ENCODE assay signal across 8 cellular contexts in the genomic region with DNA sequence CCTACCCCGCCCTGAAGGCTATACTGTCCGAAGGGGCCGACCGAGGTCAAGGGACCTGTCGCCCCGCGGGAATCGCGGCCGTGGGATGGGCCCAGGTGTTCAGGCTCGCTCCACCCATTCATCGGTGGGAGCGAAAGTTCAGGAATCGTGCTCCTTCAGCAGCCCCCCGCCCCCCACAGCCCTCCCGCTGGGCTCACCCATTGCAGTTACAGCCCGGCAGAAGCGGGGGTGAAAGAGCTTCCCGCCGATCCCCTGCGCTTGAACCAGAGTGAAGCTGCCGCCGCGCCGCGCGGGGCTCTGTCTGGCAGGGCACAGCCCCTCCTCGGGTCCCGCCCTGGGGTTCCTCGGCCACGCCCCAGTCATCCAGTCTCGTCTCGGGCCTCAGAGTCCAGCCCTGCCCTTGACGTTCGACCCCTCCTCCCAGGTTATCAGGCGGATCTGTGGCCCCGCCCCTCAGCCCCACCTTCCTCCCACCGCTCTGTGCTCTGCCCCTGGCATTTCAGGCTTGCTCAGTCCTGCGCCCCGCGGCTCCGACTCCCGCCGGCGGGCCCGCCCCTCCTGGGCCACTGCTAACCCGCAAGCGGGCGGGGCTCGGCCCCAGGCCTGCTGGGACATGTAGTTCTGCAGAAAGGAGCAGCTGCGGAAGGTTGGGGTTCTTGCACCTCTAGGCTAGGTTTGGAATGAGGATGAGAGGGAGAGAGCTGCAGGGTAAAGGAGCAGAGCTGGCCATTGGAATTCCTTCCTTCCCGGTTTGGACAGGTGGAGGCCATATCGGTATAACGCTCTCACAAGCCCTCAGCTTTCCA. TPM values are rescaled to one million over a fixed set of nuclear protein-coding genes. Genes with fewer than 3 reads are reported as not detected.
A peak's percentile ranks its signal among the peaks of the same experiment; 100 is the strongest.
DNase-seq lines count a peak whose midpoint lies in the region; ATAC-seq, FAIRE-seq and TF ChIP-seq lines count a peak whose summit lies in the region.

A gene (minus strand): TSS at position 303 of the 806 bp plus-strand sequence. CDS start 3,955 bp downstream, outside the sequence.

- H3K36me3 ChIP-seq in astrocyte (ENCODE audit: insufficient read depth, low read length) (no peaks in the 10 kb centered on the region), hepatocyte (replicated peaks; ENCODE audit: insufficient read depth, low read depth) (no peaks in the 10 kb centered on the region)

- H3K4me1 ChIP-seq in astrocyte (ENCODE audit: insufficient read depth, low read length) (peaks cover 12% of the 10 kb centered on the region), hepatocyte (ENCODE audit: insufficient read depth) (peaks cover 21% of the 10 kb centered on the region)

- H3K27me3 Mint-ChIP-seq in T-helper 2 cell treated with Interferon-gamma antibody and Interleukin-4, amounts not matched to agents 5 μg/mL and 100 μg/mL, for 36 hours (ENCODE audit: low read depth) = no peaks in the 10 kb centered on the region
- peaks cover 19% of the 10 kb centered on the region for H3K27me3 Mint-ChIP-seq in astrocyte (ENCODE audit: low read depth, unreplicated experiment)

- peaks cover 6% of the 10 kb centered on the region for H3K9me3 ChIP-seq in astrocyte (ENCODE audit: insufficient read depth, low read depth, low read length)
- H3K9me3 ChIP-seq in hepatocyte (ENCODE audit: low read depth) = no peaks in the 10 kb centered on the region

- peak within 1 kb of the TSS; percentile 68 for H2AFZ ChIP-seq in astrocyte (ENCODE audit: low read depth, low read length)
- H2AFZ ChIP-seq in hepatocyte = peak within 1 kb of the TSS; percentile 43

- no peaks in the 10 kb centered on the region for H3K36me3 Mint-ChIP-seq in T-helper 2 cell treated with Interferon-gamma antibody and Interleukin-4, amounts not matched to agents 5 μg/mL and 100 μg/mL, for 36 hours (ENCODE audit: low read depth)
- peaks cover 6% of the 10 kb centered on the region for H3K36me3 Mint-ChIP-seq in astrocyte (ENCODE audit: low read depth, unreplicated experiment)

- TF ChIP-seq CTCF in astrocyte (IDR thresholded peaks at IDR 0.05; ENCODE audit: insufficient read depth, low read depth, low read length) (no peak), hepatocyte (IDR thresholded peaks at IDR 0.05; ENCODE audit: poor library complexity) (no peak)

- H3K79me2 ChIP-seq in astrocyte (ENCODE audit: insufficient read depth, low read length) (no peaks in the 10 kb centered on the region), hepatocyte (peaks cover 6% of the 10 kb centered on the region)

- peak within 1 kb of the TSS; percentile 72 for H3K27ac Mint-ChIP-seq in T-helper 2 cell treated with Interferon-gamma antibody and Interleukin-4, amounts not matched to agents 5 μg/mL and 100 μg/mL, for 36 hours
- H3K27ac Mint-ChIP-seq in astrocyte (ENCODE audit: unreplicated experiment) = peak within 1 kb of the TSS; percentile 18

- DNase-seq in NCI-H187 treated with DMSO at 0.1 percent for 48 hours (lab: John Stamatoyannopoulos, UW) (peak; percentile 67), astrocyte (ENCODE audit: low read depth) (peak; percentile 71), hepatocyte (ENCODE audit: low spot score) (peak; percentile 97), renal cortical epithelial cell (ENCODE audit: low read depth) (peak; percentile 86), cortex of kidney (lab: John Stamatoyannopoulos, UW) (no peak)
- DNase-seq in T-helper 2 cell treated with Interferon-gamma antibody and Interleukin-4, amounts not matched to agents 5 μg/mL and 100 μg/mL, for 36 hours (ENCODE audit: low spot score) = peak; percentile 98

- H4K20me1 ChIP-seq in astrocyte (ENCODE audit: insufficient read depth, low read length) (no peaks in the 10 kb centered on the region), hepatocyte (ENCODE audit: insufficient read depth, poor library complexity, severe bottlenecking) (no peaks in the 10 kb centered on the region)

- H3K4me2 ChIP-seq in astrocyte (ENCODE audit: low read length) (peak within 1 kb of the TSS; percentile 86), hepatocyte (peak within 1 kb of the TSS; percentile 81)

- H3K4me3 ChIP-seq in astrocyte (ENCODE audit: insufficient read depth, low read depth, low read length) = peak within 1 kb of the TSS; percentile 68
- peak within 1 kb of the TSS; percentile 43 for H3K4me3 ChIP-seq in hepatocyte

- H3K27ac ChIP-seq in astrocyte (ENCODE audit: low read depth, low read length) = no peak within 1 kb of the TSS
- peak within 1 kb of the TSS; percentile 88 for H3K27ac ChIP-seq in hepatocyte

- ATAC-seq in GM18502 (IDR thresholded peaks at IDR 0.05; ENCODE audit: poor library complexity, unreplicated experiment) (peak; percentile 89), HG02938 (IDR thresholded peaks at IDR 0.05; ENCODE audit: unreplicated experiment) (peak; percentile 78)

- under 1% methylated on average over 51 of the region's 54 CpGs for WGBS in hepatocyte (ENCODE audit: low lambda C conversion rate, missing lambda C conversion rate)

- FAIRE-seq in astrocyte (lab: Jason Lieb, UNC) = no peak

- peak within 1 kb of the TSS; percentile 90 for H3K4me3 Mint-ChIP-seq in T-helper 2 cell treated with Interferon-gamma antibody and Interleukin-4, amounts not matched to agents 5 μg/mL and 100 μg/mL, for 36 hours
- H3K4me3 Mint-ChIP-seq in astrocyte (ENCODE audit: unreplicated experiment) = peak within 1 kb of the TSS; percentile 88

- peaks cover 3% of the 10 kb centered on the region for H3K27me3 ChIP-seq in astrocyte (ENCODE audit: insufficient read depth, low read length)
- H3K27me3 ChIP-seq in hepatocyte = peaks cover 7% of the 10 kb centered on the region

- no peaks in the 10 kb centered on the region for H3K9me2 ChIP-seq in hepatocyte (replicated peaks; ENCODE audit: insufficient read depth)

- peak within 1 kb of the TSS; percentile 71 for H3K9ac ChIP-seq in astrocyte (ENCODE audit: low read length)

- H3K4me1 Mint-ChIP-seq in T-helper 2 cell treated with Interferon-gamma antibody and Interleukin-4, amounts not matched to agents 5 μg/mL and 100 μg/mL, for 36 hours (ENCODE audit: low read depth) = peaks cover 29% of the 10 kb centered on the region
- H3K4me1 Mint-ChIP-seq in astrocyte (ENCODE audit: low read depth, unreplicated experiment) = peaks cover 9% of the 10 kb centered on the region

- H3K9me3 Mint-ChIP-seq in T-helper 2 cell treated with Interferon-gamma antibody and Interleukin-4, amounts not matched to agents 5 μg/mL and 100 μg/mL, for 36 hours = no peaks in the 10 kb centered on the region
- no peaks in the 10 kb centered on the region for H3K9me3 Mint-ChIP-seq in astrocyte (ENCODE audit: unreplicated experiment)

RNA-seq across cellular contexts. Expression of the gene that starts here (rescaled TPM):
- total RNA-seq in astrocyte (6.9 and 7.3 TPM in 2 replicates), hepatocyte (30.0 and 32.2 TPM in 2 replicates), renal cortical epithelial cell (4.0 and 12.3 TPM in 2 replicates)
- polyA plus RNA-seq in hepatocyte = 13.2 and 23.4 TPM in 2 replicates
